ENCODE assay signal across 8 cellular contexts in genomic region chr2:229133155-229133772, GRCh38.
A peak's percentile ranks its signal among the peaks of the same experiment; 100 is the strongest.
DNase-seq lines count a peak whose midpoint lies in the region; ATAC-seq and TF ChIP-seq lines count a peak whose summit lies in the region.

No MANE protein-coding gene starts in this region.

- peaks cover 61% of the 10 kb centered on the region for H3K4me1 Mint-ChIP-seq in brain
- H3K4me1 Mint-ChIP-seq in T-helper 17 cell = no peaks in the 10 kb centered on the region

- H3K27ac Mint-ChIP-seq in brain (peak overlapping the region in 2 of 5 experiments; percentile 18 to 24), T-helper 17 cell (no peak overlapping the region)

- DNase-seq in GM03348 (ENCODE audit: low spot score) (peak; percentile 46), NCI-H1694 (lab: John Stamatoyannopoulos, UW) (peak; percentile 1), aorta (no peak), T-helper 17 cell (no peak)
- no peak for DNase-seq in stimulated activated naive CD4-positive, alpha-beta T cell (lab: John Stamatoyannopoulos, UW)

- TF ChIP-seq CTCF in brain (conservative IDR thresholded peaks at IDR 0.05) = peak; percentile 64 to 75
- peak; percentile 53 for TF ChIP-seq CTCF in liver (IDR thresholded peaks at IDR 0.05; ENCODE audit: low read depth, low read length, missing input control)

- peaks cover 0 to 4% (median 0%) of the 10 kb centered on the region in 4 donors for H3K9me3 ChIP-seq in liver (ENCODE audit: control insufficient read depth in 4 of 4, low read length in 3 of 4)
- no peaks in the 10 kb centered on the region for H3K9me3 ChIP-seq in aorta (ENCODE audit: control insufficient read depth, low read length)
- H3K9me3 ChIP-seq in T-helper 17 cell (ENCODE audit: control insufficient read depth, low read length, poor library complexity, severe bottlenecking) = no peaks in the 10 kb centered on the region

- peaks cover 3 to 7% (median 3%) of the 10 kb centered on the region in 4 donors for H3K4me1 ChIP-seq in liver (ENCODE audit: control insufficient read depth in 4 of 4, insufficient read depth in 4 of 4, low read length in 3 of 4)
- peaks cover 3 to 8% of the 10 kb centered on the region in 2 donors for H3K4me1 ChIP-seq in aorta (ENCODE audit: control insufficient read depth in 1 of 2, insufficient read depth in 2 of 2, low read length in 2 of 2)

- H3K36me3 ChIP-seq in liver (ENCODE audit: control insufficient read depth in 4 of 4, insufficient read depth in 3 of 4, low read depth in 1 of 4, low read length in 3 of 4) (peaks cover 0 to 9% (median 8%) of the 10 kb centered on the region in 4 donors), aorta (ENCODE audit: control insufficient read depth in 1 of 2, insufficient read depth in 2 of 2, low read length in 1 of 2) (peaks cover 3 to 4% of the 10 kb centered on the region in 2 donors)

- H3K9me3 Mint-ChIP-seq in brain = peaks cover 0 to 8% (median 0%) of the 10 kb centered on the region in 5 experiments

- 33% methylated on average over 5 of the region's 5 CpGs for WGBS in liver
- WGBS in aorta, 2 donors = 48 to 51% methylated on average over 5 of the region's 5 CpGs

- H3K36me3 Mint-ChIP-seq in brain (peaks cover 20% of the 10 kb centered on the region), T-helper 17 cell (ENCODE audit: low read depth) (no peaks in the 10 kb centered on the region)

- peak; percentile 91 to 93 for TF ChIP-seq RAD21 in liver (IDR thresholded peaks at IDR 0.05)

- ATAC-seq in aorta (ENCODE audit: low FRiP score) = no peak
- no peak for ATAC-seq in GM18870 (IDR thresholded peaks at IDR 0.05; ENCODE audit: unreplicated experiment)
- ATAC-seq in T-helper 17 cell = no peak

- no peaks in the 10 kb centered on the region for H3K27me3 ChIP-seq in liver (ENCODE audit: control insufficient read depth in 4 of 4, insufficient read depth in 4 of 4, low read length in 3 of 4)
- no peaks in the 10 kb centered on the region for H3K27me3 ChIP-seq in aorta (ENCODE audit: control insufficient read depth in 1 of 2, insufficient read depth in 2 of 2, low read length in 1 of 2)

- intact Hi-C loops in aorta (cut with DNase I) = loop anchor here (2.0 to 10.0 kb wide), 3 partner anchors 140 to 454 kb away; no protein-coding TSS in a partner anchor

- peak overlapping the region in 1 of 2 donors; percentile 62 for H3K9ac ChIP-seq in liver (ENCODE audit: low read depth in 1 of 2, low read length in 2 of 2)

- H3K4me3 Mint-ChIP-seq in brain (no peak overlapping the region), T-helper 17 cell (no peak overlapping the region)

- H3K4me3 ChIP-seq in liver (ENCODE audit: low read depth in 1 of 3, low read length in 3 of 3) (no peak overlapping the region), aorta (ENCODE audit: low read length in 2 of 2) (no peak overlapping the region)

- H3K27me3 Mint-ChIP-seq in brain (no peaks in the 10 kb centered on the region), T-helper 17 cell (no peaks in the 10 kb centered on the region)

- H3K27ac ChIP-seq in liver (ENCODE audit: low read depth in 1 of 2, low read length in 2 of 2) = no peak overlapping the region
- H3K27ac ChIP-seq in aorta (ENCODE audit: low read depth in 1 of 2, low read length in 2 of 2) = no peak overlapping the region

TF ChIP-seq in liver, 16 proteins besides CTCF, POLR2A, EP300 and RAD21:
- TF ChIP-seq JUND (IDR thresholded peaks at IDR 0.05) = no peak
- TF ChIP-seq HNF4G (IDR thresholded peaks at IDR 0.05) = no peak
- no peak for TF ChIP-seq YY1 (IDR thresholded peaks at IDR 0.05)
- no peak for TF ChIP-seq NR2F2 (IDR thresholded peaks at IDR 0.05)
- TF ChIP-seq ZBTB33 (IDR thresholded peaks at IDR 0.05) = no peak
- no peak for TF ChIP-seq RXRA (IDR thresholded peaks at IDR 0.05)
TF ChIP-seq in liver: peak in this region for 0.

Comparison
In these comparisons a context has a peak if more than half of its experiments do, and no peak if none do; other contexts are left out.
1. DNase-seq: peak in GM03348 (single experiment) and NCI-H1694 (single experiment); none in aorta (0 of 2), stimulated activated naive CD4-positive, alpha-beta T cell (0 of 6) and T-helper 17 cell (0 of 3).